ENCODE assay signal across 23 cellular contexts in genomic region chr16:75572859-75573542, GRCh38. TPM values are rescaled to one million over a fixed set of nuclear protein-coding genes. Genes with fewer than 3 reads are reported as not detected.
DNase-seq lines count a peak whose midpoint lies in the region; TF ChIP-seq lines count a peak whose summit lies in the region.
"Had no signal": no experiment of that assay in that cellular context is flagged by ENCODE, and none has a peak within 500 bp of the region (broad histone marks: within the 10 kb centered on the region; RNA-seq: fewer than 3 reads in every experiment).

No MANE protein-coding gene starts in this region.

- H3K36me3 ChIP-seq in sigmoid colon, result peaks cover 7 to 100% (median 71%) of the 10 kb centered on the region in 4 donors

- TF ChIP-seq CTCF in brain (conservative IDR thresholded peaks at IDR 0.05) (no peak), sigmoid colon (IDR thresholded peaks at IDR 0.05) (no peak)

- peaks cover 0 to 66% (median 37%) of the 10 kb centered on the region in 4 donors for H3K4me1 ChIP-seq in sigmoid colon
- H3K4me1 ChIP-seq: Caco-2, foreskin keratinocyte had no signal

- peaks cover 33% of the 10 kb centered on the region for H3K36me3 Mint-ChIP-seq in activated CD4-positive, alpha-beta memory T cell treated with anti-CD3 and anti-CD28 coated beads for 36 hours
- H3K36me3 Mint-ChIP-seq in activated CD4-positive, alpha-beta memory T cell treated with anti-CD3 and anti-CD28 coated beads, Interleukin-2, amount 10 ng/mL, durations not matched to agents 7 days and 5 days (ENCODE audit: low read depth), result peaks cover 69% of the 10 kb centered on the region
- peaks cover 82% of the 10 kb centered on the region for H3K36me3 Mint-ChIP-seq in brain

- TF ChIP-seq EP300 in sigmoid colon (IDR thresholded peaks at IDR 0.05), result no peak

- H3K4me3 Mint-ChIP-seq in activated CD4-positive, alpha-beta memory T cell treated with anti-CD3 and anti-CD28 coated beads for 36 hours, result no peak overlapping the region
- H3K4me3 Mint-ChIP-seq in activated CD4-positive, alpha-beta memory T cell treated with anti-CD3 and anti-CD28 coated beads, Interleukin-2, amount 10 ng/mL, durations not matched to agents 7 days and 5 days, result no peak overlapping the region
- H3K4me3 Mint-ChIP-seq in brain, result peak overlapping the region in 1 of 5 experiments; percentile 31
- H3K4me3 Mint-ChIP-seq: neural crest cell, WTC11 had no signal

- no peak for TF ChIP-seq POLR2A in sigmoid colon (IDR thresholded peaks at IDR 0.05)

- WGBS in sigmoid colon, 2 donors, result 84 to 85% methylated on average over 3 of the region's 3 CpGs

- peak overlapping the region; percentile 13 for H3K27ac Mint-ChIP-seq in activated CD4-positive, alpha-beta memory T cell treated with anti-CD3 and anti-CD28 coated beads for 36 hours
- H3K27ac Mint-ChIP-seq in activated CD4-positive, alpha-beta memory T cell treated with anti-CD3 and anti-CD28 coated beads, Interleukin-2, amount 10 ng/mL, durations not matched to agents 7 days and 5 days, result no peak overlapping the region
- peak overlapping the region in 3 of 5 experiments; percentile 14 to 63 (median 58) for H3K27ac Mint-ChIP-seq in brain
- H3K27ac Mint-ChIP-seq: WTC11 had no signal

- peaks cover 38% of the 10 kb centered on the region for H3K4me1 Mint-ChIP-seq in activated CD4-positive, alpha-beta memory T cell treated with anti-CD3 and anti-CD28 coated beads for 36 hours (ENCODE audit: low read depth)
- H3K4me1 Mint-ChIP-seq in activated CD4-positive, alpha-beta memory T cell treated with anti-CD3 and anti-CD28 coated beads, Interleukin-2, amount 10 ng/mL, durations not matched to agents 7 days and 5 days, result peaks cover 21% of the 10 kb centered on the region
- peaks cover 54% of the 10 kb centered on the region for H3K4me1 Mint-ChIP-seq in brain

- H3K27me3 Mint-ChIP-seq in activated CD4-positive, alpha-beta memory T cell treated with anti-CD3 and anti-CD28 coated beads for 36 hours, result no peaks in the 10 kb centered on the region
- no peaks in the 10 kb centered on the region for H3K27me3 Mint-ChIP-seq in activated CD4-positive, alpha-beta memory T cell treated with anti-CD3 and anti-CD28 coated beads, Interleukin-2, amount 10 ng/mL, durations not matched to agents 7 days and 5 days
- no peaks in the 10 kb centered on the region for H3K27me3 Mint-ChIP-seq in brain

- POLR2A ChIA-PET in activated CD4-positive, alpha-beta memory T cell treated with anti-CD3 and anti-CD28 coated beads for 36 hours (lab: Charles Lee), result interaction anchor here (0.7 kb wide), 1 partner anchor 49 kb away, joined by 3 read pairs; no protein-coding TSS in a partner anchor
- POLR2A ChIA-PET in activated CD4-positive, alpha-beta memory T cell treated with anti-CD3 and anti-CD28 coated beads, Interleukin-2, amount 10 ng/mL, durations not matched to agents 7 days and 5 days (lab: Charles Lee), result interaction anchor here (1.1 kb wide), 1 partner anchor 76 kb away, joined by 3 read pairs; no protein-coding TSS in a partner anchor

- no peak for DNase-seq in activated CD4-positive, alpha-beta memory T cell treated with anti-CD3 and anti-CD28 coated beads for 36 hours
- DNase-seq in activated CD4-positive, alpha-beta memory T cell treated with anti-CD3 and anti-CD28 coated beads, Interleukin-2, amount 10 ng/mL, durations not matched to agents 7 days and 5 days, result no peak
- peak; percentile 57 for DNase-seq in sigmoid colon
- no peak for DNase-seq in COR-L47 (lab: John Stamatoyannopoulos, UW)
- DNase-seq in iPS-NIHi11 (ENCODE audit: low spot score), result no peak
- DNase-seq: activated CD4-positive, alpha-beta T cell treated with anti-CD3 and anti-CD28 coated beads, Interleukin-2, amount 50 U/mL, for 4 hours; activated naive CD4-positive, alpha-beta T cell treated with Interleukin-2 at 50 U/mL for 16 hours; activated T-cell treated with anti-CD3 and anti-CD28 coated beads for 4 hours; Caco-2; foreskin keratinocyte; KBM-7; mucosa of descending colon; NCI-H2171; NCI-H69; stimulated activated CD4-positive, alpha-beta T cell treated with anti-CD3 and anti-CD28 coated beads, Interleukin-15, amount 100 ng/mL, for 24 hours; T1000; upper lobe of left lung had no signal

- H3K27ac ChIP-seq in sigmoid colon, result no peak overlapping the region
- H3K27ac ChIP-seq: epithelial cell of prostate, foreskin keratinocyte had no signal

- CTCF ChIA-PET in activated CD4-positive, alpha-beta memory T cell treated with anti-CD3 and anti-CD28 coated beads for 36 hours (lab: Charles Lee), result interaction anchor here (1.9 kb wide), 1 partner anchor 56 kb away, joined by 4 read pairs; no protein-coding TSS in a partner anchor
- CTCF ChIA-PET in activated CD4-positive, alpha-beta memory T cell treated with anti-CD3 and anti-CD28 coated beads, Interleukin-2, amount 10 ng/mL, durations not matched to agents 7 days and 5 days (lab: Charles Lee), result no interaction called here

- H3K9me3 ChIP-seq in sigmoid colon, result no peaks in the 10 kb centered on the region
- H3K9me3 ChIP-seq: Caco-2, mucosa of descending colon, upper lobe of left lung had no signal

- H3K4me3 ChIP-seq in sigmoid colon, result no peak overlapping the region
- H3K4me3 ChIP-seq: mucosa of descending colon, upper lobe of left lung had no signal

- H3K9me3 Mint-ChIP-seq in activated CD4-positive, alpha-beta memory T cell treated with anti-CD3 and anti-CD28 coated beads for 36 hours, result no peaks in the 10 kb centered on the region
- H3K9me3 Mint-ChIP-seq in activated CD4-positive, alpha-beta memory T cell treated with anti-CD3 and anti-CD28 coated beads, Interleukin-2, amount 10 ng/mL, durations not matched to agents 7 days and 5 days, result no peaks in the 10 kb centered on the region
- H3K9me3 Mint-ChIP-seq in brain, result no peaks in the 10 kb centered on the region
- H3K9me3 Mint-ChIP-seq: neural crest cell, WTC11 had no signal

- intact Hi-C loops in activated CD4-positive, alpha-beta memory T cell treated with anti-CD3 and anti-CD28 coated beads for 36 hours (cut with micrococcal nuclease), result no loop called here
- intact Hi-C loops in sigmoid colon (cut with DNase I), result no loop called here

- H3K27me3 ChIP-seq in sigmoid colon, result no peaks in the 10 kb centered on the region
- H3K27me3 ChIP-seq: foreskin keratinocyte, upper lobe of left lung had no signal

RNA-seq across cellular contexts. Expression of gene GABARAPL2, which starts 6.8 kb away (rescaled TPM):
- total RNA-seq in activated CD4-positive, alpha-beta memory T cell treated with anti-CD3 and anti-CD28 coated beads for 36 hours, result 10 to 100 TPM; 71.5 to 76.1 TPM
- 10 to 100 TPM; 84.9 to 86.2 TPM for total RNA-seq in activated CD4-positive, alpha-beta memory T cell treated with anti-CD3 and anti-CD28 coated beads, Interleukin-2, amount 10 ng/mL, durations not matched to agents 7 days and 5 days
- polyA plus RNA-seq in brain (ENCODE audit: insufficient read depth, low read depth, low replicate concordance) (294 TPM), sigmoid colon (100 to 1,000 TPM; 118 to 300 (median 258) TPM)
- 100 to 1,000 TPM in 2 of 4 donors, 10 to 100 TPM in 2; 91.4 to 136 (median 108) TPM for total RNA-seq in sigmoid colon

RNA-seq across cellular contexts. Expression of gene TMEM231, which starts 16.9 kb away (rescaled TPM):
- total RNA-seq in activated CD4-positive, alpha-beta memory T cell treated with anti-CD3 and anti-CD28 coated beads for 36 hours, result 1 to 10 TPM; 4.6 to 5.3 TPM
- 1 to 10 TPM; 1.9 to 2.0 TPM for total RNA-seq in activated CD4-positive, alpha-beta memory T cell treated with anti-CD3 and anti-CD28 coated beads, Interleukin-2, amount 10 ng/mL, durations not matched to agents 7 days and 5 days
- polyA plus RNA-seq in brain (ENCODE audit: insufficient read depth, low read depth, low replicate concordance) (14.4 TPM), sigmoid colon (1 to 10 TPM; 1.2 to 4.3 (median 1.6) TPM)
- total RNA-seq in sigmoid colon, result 1 to 10 TPM; 3.5 to 8.8 (median 5.9) TPM

RNA-seq across cellular contexts. Expression of gene CHST5, which starts 37.1 kb away (rescaled TPM):
- under 1 TPM in 1 of 2 experiments, not detected in 1; 0.34 TPM for total RNA-seq in activated CD4-positive, alpha-beta memory T cell treated with anti-CD3 and anti-CD28 coated beads for 36 hours
- under 1 TPM in 1 of 2 experiments, not detected in 1; 0.10 TPM for total RNA-seq in activated CD4-positive, alpha-beta memory T cell treated with anti-CD3 and anti-CD28 coated beads, Interleukin-2, amount 10 ng/mL, durations not matched to agents 7 days and 5 days
- 0.49 TPM for polyA plus RNA-seq in brain (ENCODE audit: insufficient read depth, low read depth, low replicate concordance)
- total RNA-seq in sigmoid colon, result under 1 TPM in 1 of 4 donors, not detected in 3; 0.41 TPM
- polyA plus RNA-seq in sigmoid colon, result 10 to 100 TPM; 13.9 to 18.3 (median 16.2) TPM
- total RNA-seq: A172, Daoy, WTC11 had no signal
- polyA plus RNA-seq: foreskin keratinocyte had no signal

RNA-seq across cellular contexts. Expression of gene ADAT1, which starts 50.1 kb away (rescaled TPM):
- 10 to 100 TPM; 39.9 to 40.2 TPM for total RNA-seq in activated CD4-positive, alpha-beta memory T cell treated with anti-CD3 and anti-CD28 coated beads for 36 hours
- 10 to 100 TPM; 50.7 to 56.0 TPM for total RNA-seq in activated CD4-positive, alpha-beta memory T cell treated with anti-CD3 and anti-CD28 coated beads, Interleukin-2, amount 10 ng/mL, durations not matched to agents 7 days and 5 days
- 59.0 TPM for polyA plus RNA-seq in brain (ENCODE audit: insufficient read depth, low read depth, low replicate concordance)
- 10 to 100 TPM; 21.7 to 38.5 (median 28.8) TPM for total RNA-seq in sigmoid colon
- 10 to 100 TPM; 10.2 to 23.5 (median 14.8) TPM for polyA plus RNA-seq in sigmoid colon
